Comparison of ENCODE assay signal across 1 cellular context in the genomic region with DNA sequence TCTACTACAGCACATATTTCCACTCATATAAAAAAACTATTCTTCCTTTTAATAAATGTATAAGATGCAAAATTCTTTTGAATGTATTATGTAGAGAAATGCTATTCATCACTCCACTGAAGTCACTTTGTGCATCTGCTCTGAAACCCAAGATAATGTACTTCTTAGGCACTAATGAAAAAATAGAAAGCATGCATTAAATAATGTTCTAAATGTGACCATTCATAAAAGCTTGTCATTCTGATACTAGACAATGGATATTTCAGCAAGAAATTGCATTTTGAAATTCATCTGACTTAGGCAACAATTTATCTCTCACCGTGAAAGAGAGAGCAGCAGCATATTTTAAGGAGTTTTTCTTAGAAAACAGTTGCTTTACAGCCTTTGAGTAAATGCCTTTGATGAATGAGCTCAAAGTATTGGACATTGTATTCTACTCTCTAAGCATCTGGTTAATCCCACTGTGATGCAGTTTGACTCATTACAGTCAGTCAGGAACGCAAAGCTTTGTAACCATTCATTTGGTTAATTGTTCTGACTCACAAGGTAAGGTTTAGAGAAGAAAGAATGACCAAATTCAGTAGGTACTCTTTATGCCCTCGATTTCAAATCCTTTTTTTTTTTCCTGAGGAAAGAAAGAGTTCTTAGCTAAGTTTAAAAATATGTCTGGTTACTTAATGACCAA.
TF ChIP-seq lines count a peak whose summit lies in the region.

No MANE protein-coding gene starts in this region.

TF ChIP-seq in GM23338, 12 proteins besides CTCF, POLR2A, EP300 and RAD21:
- TF ChIP-seq NANOG (IDR thresholded peaks at IDR 0.05; ENCODE audit: borderline replicate concordance) (no peak), STAT1 (IDR thresholded peaks at IDR 0.05; ENCODE audit: unreplicated experiment) (no peak), ZNF114 (CRISPR knock-in tag; IDR thresholded peaks at IDR 0.05) (no peak), ZNF331 (CRISPR knock-in tag; IDR thresholded peaks at IDR 0.05; ENCODE audit: low read depth) (no peak), ETS1 (IDR thresholded peaks at IDR 0.05) (no peak), EZH2phosphoT487 (IDR thresholded peaks at IDR 0.05; ENCODE audit: unreplicated experiment) (no peak), EZH2 (IDR thresholded peaks at IDR 0.05; ENCODE audit: low read depth, unreplicated experiment) (no peak)
